Comparison of ENCODE assay signal across 9 cellular contexts in genomic region chr2:219286436-219287115, GRCh38. TPM values are rescaled to one million over a fixed set of nuclear protein-coding genes. Genes with fewer than 3 reads are reported as not detected.
DNase-seq lines count a peak whose midpoint lies in the region; ATAC-seq and TF ChIP-seq lines count a peak whose summit lies in the region.
"Had no signal": no experiment of that assay in that cellular context is flagged by ENCODE, and none has a peak within 500 bp of the region (broad histone marks: within the 10 kb centered on the region; RNA-seq: fewer than 3 reads in every experiment).

No MANE protein-coding gene starts in this region.

- no peaks in the 10 kb centered on the region for H3K27me3 Mint-ChIP-seq in activated CD8-positive, alpha-beta T cell treated with anti-CD3 and anti-CD28 coated beads for 36 hours
- no peaks in the 10 kb centered on the region for H3K27me3 Mint-ChIP-seq in activated CD8-positive, alpha-beta T cell treated with anti-CD3 and anti-CD28 coated beads, Interleukin-2, amount 10 ng/mL, durations not matched to agents 7 days and 5 days (ENCODE audit: low read depth)

- peaks cover 5 to 19% of the 10 kb centered on the region in 2 donors for H3K4me1 ChIP-seq in ascending aorta
- H3K4me1 ChIP-seq in tibial nerve = peaks cover 0 to 91% (median 48%) of the 10 kb centered on the region in 4 donors

- CTCF ChIA-PET in activated CD8-positive, alpha-beta T cell treated with anti-CD3 and anti-CD28 coated beads for 36 hours (lab: Charles Lee) = interaction anchor here (0.8 to 15.5 kb wide), 4 partner anchors 8 to 71 kb away, joined by 3 to 336 read pairs (median 5); no protein-coding TSS in a partner anchor
- CTCF ChIA-PET in activated CD8-positive, alpha-beta T cell treated with anti-CD3 and anti-CD28 coated beads, Interleukin-2, amount 10 ng/mL, durations not matched to agents 7 days and 5 days (lab: Charles Lee) = interaction anchor here (0.6 to 13.6 kb wide), 4 partner anchors 7 to 75 kb away, joined by 3 to 239 read pairs (median 5); no protein-coding TSS in a partner anchor

- peaks cover 21% of the 10 kb centered on the region for H3K36me3 Mint-ChIP-seq in activated CD8-positive, alpha-beta T cell treated with anti-CD3 and anti-CD28 coated beads for 36 hours (ENCODE audit: low read depth)
- H3K36me3 Mint-ChIP-seq in activated CD8-positive, alpha-beta T cell treated with anti-CD3 and anti-CD28 coated beads, Interleukin-2, amount 10 ng/mL, durations not matched to agents 7 days and 5 days (ENCODE audit: low read depth) = peaks cover 16% of the 10 kb centered on the region

- peaks cover 22% of the 10 kb centered on the region for H3K4me1 Mint-ChIP-seq in activated CD8-positive, alpha-beta T cell treated with anti-CD3 and anti-CD28 coated beads for 36 hours (ENCODE audit: low read depth)
- H3K4me1 Mint-ChIP-seq in activated CD8-positive, alpha-beta T cell treated with anti-CD3 and anti-CD28 coated beads, Interleukin-2, amount 10 ng/mL, durations not matched to agents 7 days and 5 days (ENCODE audit: low read depth) = peaks cover 6% of the 10 kb centered on the region

- 46 to 62% methylated on average over 11 to 12 of the region's 12 CpGs for WGBS in tibial nerve, 2 donors

- peak in 1 of 2 donors; percentile 91 for TF ChIP-seq EP300 in tibial nerve (IDR thresholded peaks at IDR 0.05)

- no peaks in the 10 kb centered on the region for H3K27me3 ChIP-seq in ascending aorta
- no peaks in the 10 kb centered on the region for H3K27me3 ChIP-seq in tibial nerve

- no peak for DNase-seq in activated CD8-positive, alpha-beta T cell treated with anti-CD3 and anti-CD28 coated beads for 36 hours
- DNase-seq in activated CD8-positive, alpha-beta T cell treated with anti-CD3 and anti-CD28 coated beads, Interleukin-2, amount 10 ng/mL, durations not matched to agents 7 days and 5 days = no peak
- DNase-seq in ascending aorta (ENCODE audit: low spot score in 2 of 2) (no peak), medulla oblongata (ENCODE audit: extremely low spot score) (peak; percentile 69), tibial nerve (ENCODE audit: low spot score in 2 of 2) (no peak), RKO (ENCODE audit: low spot score) (no peak), GM19240 (ENCODE audit: insufficient read length, low spot score) (no peak)
- DNase-seq: central memory CD4-positive, alpha-beta T cell had no signal

- peak overlapping the region; percentile 52 for H3K27ac Mint-ChIP-seq in activated CD8-positive, alpha-beta T cell treated with anti-CD3 and anti-CD28 coated beads for 36 hours
- no peak overlapping the region for H3K27ac Mint-ChIP-seq in activated CD8-positive, alpha-beta T cell treated with anti-CD3 and anti-CD28 coated beads, Interleukin-2, amount 10 ng/mL, durations not matched to agents 7 days and 5 days

- TF ChIP-seq POLR2A in tibial nerve (IDR thresholded peaks at IDR 0.05) = peak in 1 of 2 donors; percentile 36

- H3K27ac ChIP-seq in ascending aorta (peak overlapping the region; percentile 53 to 71), tibial nerve (peak overlapping the region; percentile 76 to 100 (median 100))

- H3K36me3 ChIP-seq in ascending aorta = peaks cover 37 to 42% of the 10 kb centered on the region in 2 donors
- peaks cover 0 to 41% (median 6%) of the 10 kb centered on the region in 3 donors for H3K36me3 ChIP-seq in tibial nerve

- POLR2A ChIA-PET in activated CD8-positive, alpha-beta T cell treated with anti-CD3 and anti-CD28 coated beads for 36 hours (lab: Charles Lee) = interaction anchor here (0.6 to 2.0 kb wide), 2 partner anchors 8 to 57 kb away, joined by 3 to 10 read pairs; partner anchors contain the start of genes ANKZF1 and ATG9A
- POLR2A ChIA-PET in activated CD8-positive, alpha-beta T cell treated with anti-CD3 and anti-CD28 coated beads, Interleukin-2, amount 10 ng/mL, durations not matched to agents 7 days and 5 days (lab: Charles Lee) = interaction anchor here (0.8 to 1.7 kb wide), 3 partner anchors 8 to 69 kb away, joined by 3 to 5 read pairs (median 3); partner anchors contain the start of gene STK16

- no peak overlapping the region for H3K4me3 Mint-ChIP-seq in activated CD8-positive, alpha-beta T cell treated with anti-CD3 and anti-CD28 coated beads for 36 hours
- no peak overlapping the region for H3K4me3 Mint-ChIP-seq in activated CD8-positive, alpha-beta T cell treated with anti-CD3 and anti-CD28 coated beads, Interleukin-2, amount 10 ng/mL, durations not matched to agents 7 days and 5 days

- no peak for ATAC-seq in activated CD8-positive, alpha-beta T cell treated with anti-CD3 and anti-CD28 coated beads for 36 hours
- no peak for ATAC-seq in activated CD8-positive, alpha-beta T cell treated with anti-CD3 and anti-CD28 coated beads, Interleukin-2, amount 10 ng/mL, durations not matched to agents 7 days and 5 days
- ATAC-seq in HG02571 (IDR thresholded peaks at IDR 0.05; ENCODE audit: unreplicated experiment) = no peak

- H3K9me3 ChIP-seq in ascending aorta = no peaks in the 10 kb centered on the region
- no peaks in the 10 kb centered on the region for H3K9me3 ChIP-seq in tibial nerve

- intact Hi-C loops in activated CD8-positive, alpha-beta T cell treated with anti-CD3 and anti-CD28 coated beads for 36 hours (cut with micrococcal nuclease) = no loop called here
- intact Hi-C loops in ascending aorta (cut with DNase I) = no loop called here

- no peaks in the 10 kb centered on the region for H3K9me3 Mint-ChIP-seq in activated CD8-positive, alpha-beta T cell treated with anti-CD3 and anti-CD28 coated beads for 36 hours
- no peaks in the 10 kb centered on the region for H3K9me3 Mint-ChIP-seq in activated CD8-positive, alpha-beta T cell treated with anti-CD3 and anti-CD28 coated beads, Interleukin-2, amount 10 ng/mL, durations not matched to agents 7 days and 5 days (ENCODE audit: insufficient read depth)

- no peak for TF ChIP-seq CTCF in activated CD8-positive, alpha-beta T cell treated with anti-CD3 and anti-CD28 coated beads for 36 hours (IDR thresholded peaks at IDR 0.05)
- TF ChIP-seq CTCF in ascending aorta (IDR thresholded peaks at IDR 0.05) (no peak), tibial nerve (IDR thresholded peaks at IDR 0.05) (peak in 1 of 5 experiments; percentile 11)

- H3K4me3 ChIP-seq in ascending aorta = no peak overlapping the region
- no peak overlapping the region for H3K4me3 ChIP-seq in tibial nerve

RNA-seq across cellular contexts. Expression of gene DNAJB2, which starts 7.4 kb away (rescaled TPM):
- total RNA-seq in activated CD8-positive, alpha-beta T cell treated with anti-CD3 and anti-CD28 coated beads for 36 hours = 10 to 100 TPM; 61.8 to 63.3 TPM
- 10 to 100 TPM; 43.5 to 51.1 TPM for total RNA-seq in activated CD8-positive, alpha-beta T cell treated with anti-CD3 and anti-CD28 coated beads, Interleukin-2, amount 10 ng/mL, durations not matched to agents 7 days and 5 days
- 51.0 TPM for total RNA-seq in ascending aorta
- total RNA-seq in tibial nerve = 100 to 1,000 TPM in 3 of 4 donors, 10 to 100 TPM in 1; 95.7 to 106 (median 102) TPM

RNA-seq across cellular contexts. Expression of gene PTPRN, which starts 22.6 kb away (rescaled TPM):
- total RNA-seq in activated CD8-positive, alpha-beta T cell treated with anti-CD3 and anti-CD28 coated beads for 36 hours = 1 to 10 TPM in 1 of 2 experiments, under 1 TPM in 1; 0.92 to 1.1 TPM
- under 1 TPM in 1 of 2 experiments, not detected in 1; 0.16 TPM for total RNA-seq in activated CD8-positive, alpha-beta T cell treated with anti-CD3 and anti-CD28 coated beads, Interleukin-2, amount 10 ng/mL, durations not matched to agents 7 days and 5 days
- total RNA-seq in ascending aorta (not detected), tibial nerve (not detected)

RNA-seq across cellular contexts. Expression of gene TUBA4A, which starts 32.9 kb away (rescaled TPM):
- total RNA-seq in activated CD8-positive, alpha-beta T cell treated with anti-CD3 and anti-CD28 coated beads for 36 hours = 100 to 1,000 TPM; 226 TPM
- 100 to 1,000 TPM; 286 to 292 TPM for total RNA-seq in activated CD8-positive, alpha-beta T cell treated with anti-CD3 and anti-CD28 coated beads, Interleukin-2, amount 10 ng/mL, durations not matched to agents 7 days and 5 days
- total RNA-seq in ascending aorta (71.1 TPM), tibial nerve (10 to 100 TPM in 1 of 4 donors, 1 to 10 TPM in 3; 8.0 to 24.6 (median 9.4) TPM)

RNA-seq across cellular contexts. Expression of gene TUBA4B, which starts 33.5 kb away (rescaled TPM):
- not detected for total RNA-seq in activated CD8-positive, alpha-beta T cell treated with anti-CD3 and anti-CD28 coated beads for 36 hours
- total RNA-seq in activated CD8-positive, alpha-beta T cell treated with anti-CD3 and anti-CD28 coated beads, Interleukin-2, amount 10 ng/mL, durations not matched to agents 7 days and 5 days = not detected
- total RNA-seq in ascending aorta (not detected), tibial nerve (not detected)

RNA-seq across cellular contexts. Expression of gene STK16, which starts 41.3 kb away (rescaled TPM):
- 10 to 100 TPM; 34.4 to 35.4 TPM for total RNA-seq in activated CD8-positive, alpha-beta T cell treated with anti-CD3 and anti-CD28 coated beads for 36 hours
- 10 to 100 TPM; 31.2 to 31.5 TPM for total RNA-seq in activated CD8-positive, alpha-beta T cell treated with anti-CD3 and anti-CD28 coated beads, Interleukin-2, amount 10 ng/mL, durations not matched to agents 7 days and 5 days
- total RNA-seq in ascending aorta (15.2 TPM), tibial nerve (10 to 100 TPM in 3 of 4 donors, 1 to 10 TPM in 1; 9.6 to 17.7 (median 15.3) TPM)
